14 cellular contexts compared by ENCODE assay signal in the genomic region with DNA sequence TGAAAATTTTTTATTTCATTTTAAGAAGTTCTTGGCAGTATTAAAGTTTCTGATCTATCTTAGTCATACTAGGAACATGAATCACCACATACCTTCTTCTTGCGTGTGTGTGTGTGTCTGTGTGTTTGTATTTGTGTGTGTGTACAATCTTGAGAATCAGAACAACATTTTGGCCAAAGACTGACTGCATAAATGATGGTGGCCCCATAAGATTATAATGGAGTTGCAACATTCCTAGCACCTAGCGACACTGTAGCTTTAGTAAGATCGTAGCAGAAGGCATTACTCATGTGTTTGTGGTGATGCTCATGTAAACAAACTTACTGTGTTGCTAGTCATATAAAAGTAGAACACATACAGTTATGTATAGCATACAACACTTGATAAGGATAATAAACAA.
DNase-seq lines count a peak whose midpoint lies in the region; ATAC-seq and TF ChIP-seq lines count a peak whose summit lies in the region.
"Had no signal": no experiment of that assay in that cellular context is flagged by ENCODE, and none has a peak within 500 bp of the region (broad histone marks: within the 10 kb centered on the region; RNA-seq: fewer than 3 reads in every experiment).

No MANE protein-coding gene starts in this region.

- H3K4me3 ChIP-seq in ascending aorta, result no peak overlapping the region
- H3K4me3 ChIP-seq: GM23338, spleen, thoracic aorta had no signal

- H3K27ac ChIP-seq in ascending aorta, result no peak overlapping the region
- H3K27ac ChIP-seq: spleen, thoracic aorta had no signal

- no peak overlapping the region for H3K4me3 Mint-ChIP-seq in activated CD4-positive, alpha-beta T cell treated with anti-CD3 and anti-CD28 coated beads for 36 hours
- H3K4me3 Mint-ChIP-seq in activated CD4-positive, alpha-beta T cell treated with anti-CD3 and anti-CD28 coated beads, Interleukin-2, amount 10 ng/mL, durations not matched to agents 7 days and 5 days, result no peak overlapping the region
- no peak overlapping the region; the same call in 1 of the 2 replicates for H3K4me3 Mint-ChIP-seq in HFFc6
- H3K4me3 Mint-ChIP-seq: GM23338 had no signal

- CTCF ChIA-PET in activated CD4-positive, alpha-beta T cell treated with anti-CD3 and anti-CD28 coated beads for 36 hours (lab: Charles Lee), result interaction anchor here (0.5 to 0.9 kb wide), 3 partner anchors 14 to 121 kb away, joined by 3 to 4 read pairs (median 3); no protein-coding TSS in a partner anchor
- CTCF ChIA-PET in activated CD4-positive, alpha-beta T cell treated with anti-CD3 and anti-CD28 coated beads, Interleukin-2, amount 10 ng/mL, durations not matched to agents 7 days and 5 days (lab: Charles Lee), result interaction anchor here (1.4 kb wide), 1 partner anchor 121 kb away, joined by 4 read pairs; no protein-coding TSS in a partner anchor

- intact Hi-C loops in activated CD4-positive, alpha-beta T cell treated with anti-CD3 and anti-CD28 coated beads for 36 hours (cut with DNase I, micrococcal nuclease), result loop anchor here (1.0 to 10.0 kb wide), 3 partner anchors 27 to 121 kb away; no protein-coding TSS in a partner anchor
- intact Hi-C loops in ascending aorta (cut with DNase I), result no loop called here

- peaks cover 11% of the 10 kb centered on the region for H3K9me3 Mint-ChIP-seq in activated CD4-positive, alpha-beta T cell treated with anti-CD3 and anti-CD28 coated beads for 36 hours (ENCODE audit: low read depth)
- H3K9me3 Mint-ChIP-seq in activated CD4-positive, alpha-beta T cell treated with anti-CD3 and anti-CD28 coated beads, Interleukin-2, amount 10 ng/mL, durations not matched to agents 7 days and 5 days, result peaks cover 19% of the 10 kb centered on the region
- H3K9me3 Mint-ChIP-seq in HFFc6, result peaks cover 20% of the 10 kb centered on the region
- H3K9me3 Mint-ChIP-seq: GM23338 had no signal

- peak; percentile 80 for ATAC-seq in activated CD4-positive, alpha-beta T cell treated with anti-CD3 and anti-CD28 coated beads for 36 hours
- ATAC-seq: GM23338 had no signal

- H3K9me3 ChIP-seq in ascending aorta, result no peaks in the 10 kb centered on the region
- H3K9me3 ChIP-seq: spleen, thoracic aorta had no signal

- H3K4me1 Mint-ChIP-seq in activated CD4-positive, alpha-beta T cell treated with anti-CD3 and anti-CD28 coated beads for 36 hours, result peaks cover 17% of the 10 kb centered on the region
- peaks cover 2% of the 10 kb centered on the region for H3K4me1 Mint-ChIP-seq in activated CD4-positive, alpha-beta T cell treated with anti-CD3 and anti-CD28 coated beads, Interleukin-2, amount 10 ng/mL, durations not matched to agents 7 days and 5 days
- peaks cover 28% of the 10 kb centered on the region for H3K4me1 Mint-ChIP-seq in HFFc6 (ENCODE audit: low read depth)
- H3K4me1 Mint-ChIP-seq: GM23338 had no signal

- no peaks in the 10 kb centered on the region for H3K27me3 ChIP-seq in ascending aorta
- H3K27me3 ChIP-seq: spleen had no signal

- POLR2A ChIA-PET in activated CD4-positive, alpha-beta T cell treated with anti-CD3 and anti-CD28 coated beads for 36 hours (lab: Charles Lee), result no interaction called here
- POLR2A ChIA-PET in activated CD4-positive, alpha-beta T cell treated with anti-CD3 and anti-CD28 coated beads, Interleukin-2, amount 10 ng/mL, durations not matched to agents 7 days and 5 days (lab: Charles Lee), result interaction anchor here (0.6 kb wide), 1 partner anchor 55 kb away, joined by 7 read pairs; no protein-coding TSS in a partner anchor

- H3K27me3 Mint-ChIP-seq in activated CD4-positive, alpha-beta T cell treated with anti-CD3 and anti-CD28 coated beads for 36 hours, result no peaks in the 10 kb centered on the region
- H3K27me3 Mint-ChIP-seq in activated CD4-positive, alpha-beta T cell treated with anti-CD3 and anti-CD28 coated beads, Interleukin-2, amount 10 ng/mL, durations not matched to agents 7 days and 5 days, result no peaks in the 10 kb centered on the region
- no peaks in the 10 kb centered on the region; the same call in 1 of the 2 replicates for H3K27me3 Mint-ChIP-seq in HFFc6 (ENCODE audit: insufficient read depth)

- no peaks in the 10 kb centered on the region for H3K4me1 ChIP-seq in ascending aorta
- H3K4me1 ChIP-seq: spleen had no signal

- no peak overlapping the region for H3K27ac Mint-ChIP-seq in activated CD4-positive, alpha-beta T cell treated with anti-CD3 and anti-CD28 coated beads for 36 hours
- H3K27ac Mint-ChIP-seq in activated CD4-positive, alpha-beta T cell treated with anti-CD3 and anti-CD28 coated beads, Interleukin-2, amount 10 ng/mL, durations not matched to agents 7 days and 5 days, result no peak overlapping the region
- peak overlapping the region; percentile 59; the same call in 1 of the 2 replicates for H3K27ac Mint-ChIP-seq in HFFc6
- H3K27ac Mint-ChIP-seq: GM23338 had no signal

- TF ChIP-seq CTCF in HFFc6 (IDR thresholded peaks at IDR 0.05) (no peak), ascending aorta (IDR thresholded peaks at IDR 0.05) (no peak)

- peaks cover 1% of the 10 kb centered on the region for H3K36me3 Mint-ChIP-seq in activated CD4-positive, alpha-beta T cell treated with anti-CD3 and anti-CD28 coated beads for 36 hours (ENCODE audit: low read depth)
- peaks cover 4% of the 10 kb centered on the region for H3K36me3 Mint-ChIP-seq in activated CD4-positive, alpha-beta T cell treated with anti-CD3 and anti-CD28 coated beads, Interleukin-2, amount 10 ng/mL, durations not matched to agents 7 days and 5 days (ENCODE audit: low read depth)
- no peaks in the 10 kb centered on the region; the same call in 1 of the 2 replicates for H3K36me3 Mint-ChIP-seq in HFFc6 (ENCODE audit: low read depth)

- H3K36me3 ChIP-seq in ascending aorta, result no peaks in the 10 kb centered on the region
- H3K36me3 ChIP-seq: spleen, thoracic aorta had no signal

- no peak for DNase-seq in activated CD4-positive, alpha-beta T cell treated with anti-CD3 and anti-CD28 coated beads for 36 hours
- DNase-seq in activated CD4-positive, alpha-beta T cell treated with anti-CD3 and anti-CD28 coated beads, Interleukin-2, amount 10 ng/mL, durations not matched to agents 7 days and 5 days, result no peak
- DNase-seq in HFFc6 (peak; percentile 50), amniotic epithelial cell (ENCODE audit: low read depth) (peak; percentile 68), kidney tubule cell (ENCODE audit: low spot score) (peak; percentile 7), ascending aorta (ENCODE audit: low spot score in 2 of 2) (no peak)
- DNase-seq in stimulated activated CD4-positive, alpha-beta T cell treated with anti-CD3 and anti-CD28 coated beads, Interleukin-15, amount 100 ng/mL, for 24 hours, result no peak
- DNase-seq in activated CD4-positive, CD25-positive, alpha-beta regulatory T cell treated with anti-CD3 and anti-CD28 coated beads, Interleukin-2, amount 50 U/mL, for 72 hours, result no peak
- DNase-seq: kidney glomerular epithelial cell, NCI-H1048, NCI-H345, spleen had no signal

Comparison
In these comparisons a context has a peak if more than half of its experiments do, and no peak if none do; other contexts are left out.
1. DNase-seq: peak in HFFc6 (single experiment), amniotic epithelial cell (single experiment) and kidney tubule cell (single experiment); none in activated CD4-positive, alpha-beta T cell treated with anti-CD3 and anti-CD28 coated beads for 36 hours (single experiment), activated CD4-positive, alpha-beta T cell treated with anti-CD3 and anti-CD28 coated beads, Interleukin-2, amount 10 ng/mL, durations not matched to agents 7 days and 5 days (single experiment), stimulated activated CD4-positive, alpha-beta T cell treated with anti-CD3 and anti-CD28 coated beads, Interleukin-15, amount 100 ng/mL, for 24 hours (single experiment), activated CD4-positive, CD25-positive, alpha-beta regulatory T cell treated with anti-CD3 and anti-CD28 coated beads, Interleukin-2, amount 50 U/mL, for 72 hours (single experiment) and ascending aorta (0 of 2).